ENCODE assay signal across 15 cellular contexts in the genomic region with DNA sequence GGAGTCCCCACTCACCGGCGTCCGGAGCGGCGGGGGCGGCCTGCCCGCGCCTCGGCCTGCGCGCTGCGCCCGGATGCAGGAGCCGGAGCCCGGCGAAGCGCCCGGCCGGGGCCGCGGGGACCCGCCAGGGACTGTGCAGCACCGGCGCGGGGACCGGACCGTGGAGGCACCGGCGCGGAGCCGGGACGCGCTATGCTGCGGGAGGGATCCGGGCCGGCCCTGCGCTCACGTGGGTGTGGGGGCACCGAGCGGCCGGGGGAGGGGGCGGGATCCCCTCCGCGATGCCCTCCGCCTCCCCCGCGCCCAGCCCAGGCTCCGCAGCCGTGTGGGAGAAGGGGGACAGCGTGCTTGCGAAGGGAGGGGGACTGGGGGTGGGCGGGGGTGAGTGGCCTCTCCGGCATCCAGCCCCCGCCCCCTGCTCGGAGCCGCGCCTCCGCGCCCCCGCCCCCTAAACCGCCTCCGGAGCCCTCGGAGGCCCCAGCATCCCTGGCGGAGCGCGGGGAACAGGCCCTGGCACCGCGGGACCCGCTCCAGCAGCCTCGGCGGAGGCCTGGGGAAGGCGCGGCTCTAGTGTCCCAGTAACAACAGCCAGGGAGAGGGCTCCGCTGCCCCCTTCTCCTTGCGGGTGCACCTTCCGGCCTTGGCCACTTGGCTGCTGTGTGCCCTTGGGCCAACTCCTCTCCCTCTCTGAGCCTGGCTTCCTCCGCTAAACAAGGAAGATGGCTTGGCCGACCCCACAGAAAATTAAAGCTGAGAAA. TPM values are rescaled to one million over a fixed set of nuclear protein-coding genes. Genes with fewer than 3 reads are reported as not detected.
DNase-seq lines count a peak whose midpoint lies in the region; ATAC-seq, FAIRE-seq and TF ChIP-seq lines count a peak whose summit lies in the region.
"Had no signal": no experiment of that assay in that cellular context is flagged by ENCODE, and none has a peak within 500 bp of the region (broad histone marks: within the 10 kb centered on the region; RNA-seq: fewer than 3 reads in every experiment).

Gene SLC1A6 (minus strand): TSS at position 367 of the 758 bp plus-strand sequence. CDS start 6,954 bp downstream, outside the sequence.

- H3K27me3 Mint-ChIP-seq in neural crest cell (ENCODE audit: low read depth): peaks cover 69% of the 10 kb centered on the region

- H3K4me1 ChIP-seq in BE2C (no peaks in the 10 kb centered on the region), HUES48 (ENCODE audit: control insufficient read depth, insufficient read depth, low read length) (peaks cover 4% of the 10 kb centered on the region; the same call in 1 of the 2 replicates), ectodermal cell (ENCODE audit: control insufficient read depth, insufficient read depth, low read length) (no peaks in the 10 kb centered on the region)

- 5% methylated on average over 76 to 78 of the region's 78 CpGs for WGBS in ectodermal cell, 2 experiments

- H3K4me1 Mint-ChIP-seq in neural crest cell: peaks cover 9% of the 10 kb centered on the region

- TF ChIP-seq CTCF in BE2C (IDR thresholded peaks at IDR 0.05; ENCODE audit: low read depth, low read length): no peak
- no peak for TF ChIP-seq CTCF in neural crest cell (conservative IDR thresholded peaks at IDR 0.05)
- TF ChIP-seq CTCF in D721Med (IDR thresholded peaks at IDR 0.05; ENCODE audit: insufficient read depth, missing control alignments): no peak

- H3K9ac ChIP-seq in HUES48 (ENCODE audit: low read depth, low read length): peak within 1 kb of the TSS; percentile 78
- H3K9ac ChIP-seq: KMS-11 had no signal

- H3K4me3 Mint-ChIP-seq in neural crest cell: peak within 1 kb of the TSS; percentile 89

- H3K36me3 ChIP-seq in BE2C (no peaks in the 10 kb centered on the region), HUES48 (ENCODE audit: control insufficient read depth, insufficient read depth, low read length) (no peaks in the 10 kb centered on the region), ectodermal cell (ENCODE audit: control insufficient read depth, insufficient read depth, low read length) (no peaks in the 10 kb centered on the region)
- H3K36me3 ChIP-seq: uterus had no signal

- no peak for FAIRE-seq in D721Med (lab: Jason Lieb, UNC)
- FAIRE-seq: GM12891 had no signal

- peaks cover 42% of the 10 kb centered on the region for H3K27me3 ChIP-seq in BE2C
- H3K27me3 ChIP-seq in HUES48 (ENCODE audit: control insufficient read depth, insufficient read depth, low read length): peaks cover 21% of the 10 kb centered on the region
- H3K27me3 ChIP-seq in ectodermal cell (ENCODE audit: control insufficient read depth, insufficient read depth, low read length, poor library complexity, severe bottlenecking): peaks cover 29% of the 10 kb centered on the region

- no peaks in the 10 kb centered on the region for H3K9me3 ChIP-seq in BE2C
- no peaks in the 10 kb centered on the region for H3K9me3 ChIP-seq in HUES48 (ENCODE audit: control insufficient read depth, insufficient read depth, low read length)
- H3K9me3 ChIP-seq in ectodermal cell (ENCODE audit: control insufficient read depth, low read length): no peaks in the 10 kb centered on the region
- H3K9me3 ChIP-seq: uterus had no signal

- no peaks in the 10 kb centered on the region for H3K9me3 Mint-ChIP-seq in neural crest cell
- H3K9me3 Mint-ChIP-seq: CD4-positive, alpha-beta memory T cell had no signal

- no peak for ATAC-seq in HG02970 (IDR thresholded peaks at IDR 0.05; ENCODE audit: low FRiP score, unreplicated experiment)

- peak within 1 kb of the TSS; percentile 38 for H3K27ac Mint-ChIP-seq in neural crest cell (ENCODE audit: unreplicated experiment)
- H3K27ac Mint-ChIP-seq: CD4-positive, alpha-beta memory T cell had no signal

- no peaks in the 10 kb centered on the region for H3K36me3 Mint-ChIP-seq in neural crest cell (ENCODE audit: low read depth)
- H3K36me3 Mint-ChIP-seq: CD4-positive, alpha-beta memory T cell had no signal

- DNase-seq in BE2C (peak; percentile 13), neural crest cell (ENCODE audit: low read depth, low spot score) (peak; percentile 22), DMS79 (lab: John Stamatoyannopoulos, UW) (no peak), D721Med (ENCODE audit: insufficient read length, low spot score) (no peak)
- DNase-seq in activated CD4-positive, alpha-beta T cell treated with anti-CD3 and anti-CD28 coated beads for 48 hours: no peak
- DNase-seq: activated gamma-delta T cell treated with Interleukin-2 at 50 U/mL for 16 hours; CD4-positive, alpha-beta memory T cell; NCI-H2107; uterus had no signal

- no peak within 1 kb of the TSS for H3K27ac ChIP-seq in HUES48 (ENCODE audit: low read depth, low read length)
- H3K27ac ChIP-seq in ectodermal cell (ENCODE audit: insufficient read depth, low read depth, low read length, poor library complexity, severe bottlenecking): no peak within 1 kb of the TSS
- H3K27ac ChIP-seq: KMS-11, uterus had no signal

- H3K4me3 ChIP-seq in BE2C (ENCODE audit: low read depth, low read length): no peak within 1 kb of the TSS
- H3K4me3 ChIP-seq in HUES48 (ENCODE audit: low read depth, low read length): peak within 1 kb of the TSS; percentile 86
- H3K4me3 ChIP-seq in ectodermal cell (ENCODE audit: insufficient read depth, low read depth, low read length): peak within 1 kb of the TSS; percentile 44
- H3K4me3 ChIP-seq: uterus had no signal

RNA-seq across cellular contexts. Expression of gene SLC1A6, which starts in this region (rescaled TPM):
- not detected for polyA plus RNA-seq in BE2C (2012; ENCODE audit: insufficient read depth, insufficient read length, low read depth)
- polyA plus RNA-seq in ectodermal cell (2013, experiment 1 of 4): 2.1 TPM
- 4.1 TPM for polyA plus RNA-seq in ectodermal cell (2013, experiment 2 of 4)
- 3.4 TPM for polyA plus RNA-seq in ectodermal cell (2013, experiment 3 of 4)
- 3.4 TPM for polyA plus RNA-seq in ectodermal cell (2013, experiment 4 of 4)
- 7.0 and 8.2 TPM in 2 replicates for total RNA-seq in neural crest cell
- total RNA-seq: CD4-positive, alpha-beta memory T cell; posterior vena cava had no signal
- polyA plus RNA-seq: CD4-positive, alpha-beta memory T cell had no signal

Comparison
In these comparisons a context has a peak if more than half of its experiments do, and no peak if none do; other contexts are left out.
1. DNase-seq: peak in BE2C (single experiment) and neural crest cell (single experiment); none in DMS79 (single experiment), D721Med (single experiment) and activated CD4-positive, alpha-beta T cell treated with anti-CD3 and anti-CD28 coated beads for 48 hours (single experiment).